Comparison of ENCODE assay signal across 7 cellular contexts in the genomic region with DNA sequence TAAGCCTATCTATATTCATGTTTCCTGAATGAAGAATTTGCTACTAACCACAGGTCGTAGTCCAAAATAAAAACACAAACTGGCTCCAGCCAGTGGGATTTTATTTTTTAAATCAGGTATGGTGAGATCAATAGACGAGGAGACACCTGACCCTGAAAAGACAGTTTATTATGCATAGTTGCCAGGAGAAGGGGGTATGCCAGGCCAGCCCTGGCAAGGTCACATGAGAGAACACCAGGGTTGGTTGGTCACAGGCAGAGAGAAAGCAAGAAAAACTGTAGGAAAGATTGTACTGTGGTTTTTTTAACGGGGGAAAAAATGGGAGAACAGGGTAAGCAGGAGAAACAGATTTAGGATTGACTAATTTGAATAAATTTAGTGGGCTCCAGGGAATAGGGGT.
"Had no signal": no experiment of that assay in that cellular context is flagged by ENCODE, and none has a peak within 500 bp of the region (broad histone marks: within the 10 kb centered on the region; RNA-seq: fewer than 3 reads in every experiment).

No MANE protein-coding gene starts in this region.

- DNase-seq: H9, HCEC 1CT, IMR-90 had no signal

- H2AFZ ChIP-seq: GM23338 had no signal

- ATAC-seq: GM23338, K562 had no signal

- FAIRE-seq: H1, H54, K562 had no signal

- H3K4me2 ChIP-seq: GM23338 had no signal

- H3K4me3 ChIP-seq: GM23338, K562 had no signal
